ENCODE assay signal across 28 cellular contexts in the genomic region with DNA sequence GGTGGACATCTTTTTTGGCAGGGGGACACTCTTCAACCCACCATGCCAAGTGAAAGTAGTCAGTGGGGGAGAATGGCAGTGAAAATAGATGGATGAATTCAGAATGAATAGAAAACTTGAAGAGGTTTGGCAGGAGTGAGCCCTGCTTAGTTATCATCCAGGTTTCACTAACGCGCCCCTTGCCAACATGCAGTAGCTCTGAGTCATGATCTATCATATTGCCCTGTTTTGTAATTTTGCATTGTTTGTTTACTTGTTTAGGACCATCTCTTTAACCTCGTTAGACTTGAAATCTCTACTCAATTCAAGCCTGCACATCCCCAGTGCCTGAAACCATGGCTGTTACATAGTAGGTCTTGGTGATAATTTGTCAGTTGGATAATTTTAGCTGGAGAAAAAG.
"Had no signal": no experiment of that assay in that cellular context is flagged by ENCODE, and none has a peak within 500 bp of the region (broad histone marks: within the 10 kb centered on the region; RNA-seq: fewer than 3 reads in every experiment).

No MANE protein-coding gene starts in this region.

- H3K36me3 Mint-ChIP-seq: stimulated activated effector memory CD8-positive, alpha-beta T cell treated with anti-CD3 and anti-CD28 coated beads, Interleukin-12 subunit alpha, Interleukin-12 subunit beta, amount 100 ng/mL, for 72 hours; stimulated activated memory B cell treated with anti-CD40 and anti-IgM and Interleukin-4, amounts not matched to agents 10 μg/mL and 1 μg/mL and 100 μg/mL, for 72 hours; stimulated activated naive B cell treated with anti-CD40 and anti-IgM and Interleukin-4, amounts not matched to agents 10 μg/mL and 1 μg/mL and 100 μg/mL, for 72 hours; type B pancreatic cell had no signal

- H3K4me1 Mint-ChIP-seq: stimulated activated effector memory CD8-positive, alpha-beta T cell treated with anti-CD3 and anti-CD28 coated beads, Interleukin-12 subunit alpha, Interleukin-12 subunit beta, amount 100 ng/mL, for 72 hours; stimulated activated memory B cell treated with anti-CD40 and anti-IgM and Interleukin-4, amounts not matched to agents 10 μg/mL and 1 μg/mL and 100 μg/mL, for 72 hours; stimulated activated naive B cell treated with anti-CD40 and anti-IgM and Interleukin-4, amounts not matched to agents 10 μg/mL and 1 μg/mL and 100 μg/mL, for 72 hours; stimulated activated naive CD8-positive, alpha-beta T cell treated with anti-CD3 and anti-CD28 coated beads, Interleukin-15, amount 100 ng/mL, for 72 hours had no signal

- H3K4me3 ChIP-seq: stomach, suprapubic skin, testis, thoracic aorta, thyroid gland, tibial artery, tibial nerve, transverse colon, upper lobe of left lung, upper lobe of right lung, uterus, vagina had no signal

- H3K27me3 ChIP-seq: stomach, suprapubic skin, testis, thyroid gland, tibial artery, tibial nerve, transverse colon, upper lobe of left lung, upper lobe of right lung, uterus, vagina had no signal

- H3K36me3 ChIP-seq: stomach, suprapubic skin, thoracic aorta, thyroid gland, tibial artery, tibial nerve, transverse colon, upper lobe of left lung, upper lobe of right lung, uterus, vagina had no signal

- H3K27ac Mint-ChIP-seq: stimulated activated effector memory CD8-positive, alpha-beta T cell treated with anti-CD3 and anti-CD28 coated beads, Interleukin-12 subunit alpha, Interleukin-12 subunit beta, amount 100 ng/mL, for 72 hours; stimulated activated memory B cell treated with anti-CD40 and anti-IgM and Interleukin-4, amounts not matched to agents 10 μg/mL and 1 μg/mL and 100 μg/mL, for 72 hours; stimulated activated naive B cell treated with anti-CD40 and anti-IgM and Interleukin-4, amounts not matched to agents 10 μg/mL and 1 μg/mL and 100 μg/mL, for 72 hours; stimulated activated naive CD8-positive, alpha-beta T cell treated with anti-CD3 and anti-CD28 coated beads, Interleukin-15, Interleukin-2, amounts not matched to agents 100 ng/mL and 50 ng/mL, for 24 hours; type B pancreatic cell had no signal

- H3K9me3 ChIP-seq: suprapubic skin, testis, thoracic aorta, thyroid gland, transverse colon, upper lobe of left lung, upper lobe of right lung, uterus, vagina had no signal

- H3K4me1 ChIP-seq: stomach, testis, thyroid gland, tibial artery, tibial nerve, transverse colon, upper lobe of left lung, upper lobe of right lung, uterus, vagina had no signal

- H3K27ac ChIP-seq: stomach, suprapubic skin, testis, thoracic aorta, thyroid gland, tibial artery, tibial nerve, transverse colon, upper lobe of left lung, upper lobe of right lung, uterus, vagina had no signal

- H3K4me3 Mint-ChIP-seq: stimulated activated effector memory CD8-positive, alpha-beta T cell treated with anti-CD3 and anti-CD28 coated beads, Interleukin-12 subunit alpha, Interleukin-12 subunit beta, amount 100 ng/mL, for 72 hours; stimulated activated memory B cell treated with anti-CD40 and anti-IgM and Interleukin-4, amounts not matched to agents 10 μg/mL and 1 μg/mL and 100 μg/mL, for 72 hours; stimulated activated naive B cell treated with anti-CD40 and anti-IgM and Interleukin-4, amounts not matched to agents 10 μg/mL and 1 μg/mL and 100 μg/mL, for 72 hours; stimulated activated naive CD8-positive, alpha-beta T cell treated with anti-CD3 and anti-CD28 coated beads, Interleukin-15, amount 100 ng/mL, for 72 hours; stimulated activated naive CD8-positive, alpha-beta T cell treated with anti-CD3 and anti-CD28 coated beads, Interleukin-15, Interleukin-2, amounts not matched to agents 100 ng/mL and 50 ng/mL, for 24 hours; type B pancreatic cell had no signal

- H3K27me3 Mint-ChIP-seq: stimulated activated memory B cell treated with anti-CD40 and anti-IgM and Interleukin-4, amounts not matched to agents 10 μg/mL and 1 μg/mL and 100 μg/mL, for 72 hours; stimulated activated naive B cell treated with anti-CD40 and anti-IgM and Interleukin-4, amounts not matched to agents 10 μg/mL and 1 μg/mL and 100 μg/mL, for 72 hours; stimulated activated naive CD8-positive, alpha-beta T cell treated with anti-CD3 and anti-CD28 coated beads, Interleukin-15, amount 100 ng/mL, for 72 hours; stimulated activated naive CD8-positive, alpha-beta T cell treated with anti-CD3 and anti-CD28 coated beads, Interleukin-15, Interleukin-2, amounts not matched to agents 100 ng/mL and 50 ng/mL, for 24 hours had no signal

- ATAC-seq: stimulated activated effector memory CD8-positive, alpha-beta T cell treated with anti-CD3 and anti-CD28 coated beads, Interleukin-12 subunit alpha, Interleukin-12 subunit beta, amount 100 ng/mL, for 72 hours; stimulated activated memory B cell treated with anti-CD40 and anti-IgM and Interleukin-4, amounts not matched to agents 10 μg/mL and 1 μg/mL and 100 μg/mL, for 72 hours; stimulated activated naive B cell treated with anti-CD40 and anti-IgM and Interleukin-4, amounts not matched to agents 10 μg/mL and 1 μg/mL and 100 μg/mL, for 72 hours; stimulated activated naive CD8-positive, alpha-beta T cell treated with anti-CD3 and anti-CD28 coated beads, Interleukin-15, amount 100 ng/mL, for 72 hours; stimulated activated naive CD8-positive, alpha-beta T cell treated with anti-CD3 and anti-CD28 coated beads, Interleukin-15, Interleukin-2, amounts not matched to agents 100 U/mL and 50 U/mL, for 24 hours; upper lobe of right lung had no signal

- DNase-seq: stimulated activated CD4-positive, alpha-beta T cell treated with anti-CD3 and anti-CD28 coated beads, Interleukin-2, amount 100 ng/mL, for 48 hours; stimulated activated CD4-positive, alpha-beta T cell treated with anti-CD3 and anti-CD28 coated beads, Interleukin-4, amount 100 ng/mL, for 1 hour; stimulated activated CD4-positive, alpha-beta T cell treated with anti-CD3 and anti-CD28 coated beads, Interleukin-4, amount 100 ng/mL, for 24 hours; stimulated activated CD4-positive, alpha-beta T cell treated with anti-CD3 and anti-CD28 coated beads, Interleukin-4, amount 100 ng/mL, for 4 hours; stimulated activated CD8-positive, alpha-beta memory T cell treated with anti-CD3 and anti-CD28 coated beads, Interleukin-4, amount 100 ng/mL, for 48 hours; stimulated activated naive B cell treated with anti-CD40 and anti-IgM and Interleukin-4, amounts not matched to agents 10 μg/mL and 1 μg/mL and 100 μg/mL, for 72 hours; stimulated activated naive CD4-positive, alpha-beta T cell; stimulated activated naive CD4-positive, alpha-beta T cell treated with Interleukin-2 at 50 U/mL for 16 hours; stimulated activated naive CD8-positive, alpha-beta T cell treated with anti-CD3 and anti-CD28 coated beads, Interleukin-15, amount 100 ng/mL, for 72 hours; stimulated activated naive CD8-positive, alpha-beta T cell treated with anti-CD3 and anti-CD28 coated beads, Interleukin-15, Interleukin-2, amounts not matched to agents 100 U/mL and 50 U/mL, for 24 hours; stomach; substantia nigra; testis; thyroid gland; tibial artery; transverse colon; trophoblast cell; upper lobe of left lung; upper lobe of right lung; uterus had no signal
